11 cellular contexts compared by ENCODE assay signal in the genomic region with DNA sequence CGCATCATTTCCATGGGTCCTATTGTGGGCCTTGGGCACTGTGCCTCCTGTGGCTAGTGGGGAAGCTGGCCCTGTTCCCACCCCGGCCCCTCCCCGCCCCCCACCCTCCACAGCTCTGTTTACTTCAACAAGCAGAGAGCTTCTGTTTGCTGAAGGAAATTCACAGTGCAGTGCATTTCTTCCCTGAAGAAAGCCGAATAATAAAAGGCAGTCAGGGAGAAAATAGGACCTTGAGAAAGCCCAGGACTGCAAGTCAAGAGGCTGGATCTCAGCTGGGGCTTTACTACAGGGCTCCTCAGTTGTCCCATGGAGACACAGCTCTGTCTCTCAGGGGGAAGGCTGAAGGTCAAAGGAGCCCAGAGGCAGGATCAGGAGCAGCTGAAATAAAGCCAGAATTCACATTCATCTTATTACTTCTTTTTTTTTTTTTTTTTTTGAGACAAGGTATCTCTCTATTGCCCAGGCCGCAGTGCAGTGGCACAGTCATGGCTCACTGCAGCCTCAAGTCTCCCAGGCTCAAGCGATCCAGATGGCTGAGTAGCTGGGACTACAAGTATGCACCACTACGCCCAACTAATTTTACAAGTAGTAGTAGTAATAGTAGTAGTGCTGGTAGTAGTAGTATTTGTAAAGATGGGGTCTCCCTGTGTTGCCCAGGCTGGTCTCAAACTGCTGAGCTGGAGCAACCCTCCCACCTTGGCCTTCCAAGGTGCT. TPM values are rescaled to one million over a fixed set of nuclear protein-coding genes. Genes with fewer than 3 reads are reported as not detected.
A peak's percentile ranks its signal among the peaks of the same experiment; 100 is the strongest.
DNase-seq lines count a peak whose midpoint lies in the region; ATAC-seq and TF ChIP-seq lines count a peak whose summit lies in the region.
"Had no signal": no experiment of that assay in that cellular context is flagged by ENCODE, and none has a peak within 500 bp of the region (broad histone marks: within the 10 kb centered on the region; RNA-seq: fewer than 3 reads in every experiment).

No MANE protein-coding gene starts in this region.

- H2AFZ ChIP-seq in SK-N-SH (ENCODE audit: low read depth) = peak overlapping the region; percentile 12; the same call in 1 of the 2 replicates

- in situ Hi-C loops in HAP-1 (cut with MboI; ENCODE audit: low sequenced_read_pairs) = no loop called here

- TF ChIP-seq EP300 in SK-N-SH (IDR thresholded peaks at IDR 0.05; ENCODE audit: borderline replicate concordance in 1 of 2, low read depth in 1 of 2, low read length in 1 of 2) = no peak

- H3K27ac ChIP-seq in SK-N-SH (ENCODE audit: low read depth in 2 of 2, low read length in 1 of 2) = peak overlapping the region; percentile 98 to 100
- H3K27ac ChIP-seq: body of pancreas had no signal

- no peaks in the 10 kb centered on the region for H3K79me2 ChIP-seq in SK-N-SH (ENCODE audit: insufficient read depth)

- CTCF ChIA-PET in SK-N-SH (lab: Yijun Ruan, JAX) = interaction anchor here (1.3 to 13.4 kb wide), 6 partner anchors 20 to 347 kb away, joined by 3 to 315 read pairs (median 13); a partner anchor contains a TSS

- H4K20me1 ChIP-seq in SK-N-SH (ENCODE audit: insufficient read depth) = no peaks in the 10 kb centered on the region

- WGBS in SK-N-SH (ENCODE audit: low lambda C conversion rate) = 55% methylated on average over 7 of the region's 7 CpGs

- H3K27me3 ChIP-seq in SK-N-SH (ENCODE audit: insufficient read depth) (no peaks in the 10 kb centered on the region), skeletal muscle satellite cell (ENCODE audit: control insufficient read depth, insufficient read depth, low read length) (no peaks in the 10 kb centered on the region), HAP-1 (ENCODE audit: low read depth) (no peaks in the 10 kb centered on the region)
- H3K27me3 ChIP-seq: body of pancreas had no signal

- peak in 2 of 3 experiments; percentile 14 to 21 for DNase-seq in NCI-H1417 (lab: John Stamatoyannopoulos, UW)
- no peak for DNase-seq in NCI-H1417 treated with DMSO at 0.1 percent for 48 hours (lab: John Stamatoyannopoulos, UW)
- DNase-seq in SK-N-SH = no peak
- peak; percentile 10 for DNase-seq in left lobe of liver (ENCODE audit: low spot score)
- DNase-seq in AG20443 (ENCODE audit: low spot score) = no peak
- no peak for DNase-seq in SW480 (ENCODE audit: low spot score)
- DNase-seq in HAP-1 (ENCODE audit: low spot score in 2 of 2) = no peak
- DNase-seq: activated CD8-positive, alpha-beta T cell treated with anti-CD3 and anti-CD28 coated beads for 36 hours; body of pancreas; hippocampal formation had no signal

- H3K4me3 ChIP-seq in SK-N-SH (ENCODE audit: low read depth in 2 of 2, low read length in 1 of 2) = no peak overlapping the region
- H3K4me3 ChIP-seq in skeletal muscle satellite cell (ENCODE audit: low read length) = no peak overlapping the region
- no peak overlapping the region for H3K4me3 ChIP-seq in HAP-1
- H3K4me3 ChIP-seq: body of pancreas had no signal

- H3K4me2 ChIP-seq in SK-N-SH = peak overlapping the region; percentile 72
- H3K4me2 ChIP-seq in skeletal muscle satellite cell (ENCODE audit: low read length) = peak overlapping the region; percentile 11

- peaks cover 28% of the 10 kb centered on the region for H3F3A ChIP-seq in SK-N-SH (replicated peaks; ENCODE audit: insufficient read depth)

- no peak for ATAC-seq in left lobe of liver
- ATAC-seq: activated CD8-positive, alpha-beta T cell treated with anti-CD3 and anti-CD28 coated beads for 36 hours; body of pancreas had no signal

- no peak for TF ChIP-seq CTCF in SK-N-SH (IDR thresholded peaks at IDR 0.05)

- H3K9me3 ChIP-seq in SK-N-SH = no peaks in the 10 kb centered on the region
- H3K9me3 ChIP-seq in skeletal muscle satellite cell (replicated peaks; ENCODE audit: low read length) = no peaks in the 10 kb centered on the region
- H3K9me3 ChIP-seq in HAP-1 = no peaks in the 10 kb centered on the region

- no peaks in the 10 kb centered on the region for H3K9me2 ChIP-seq in SK-N-SH

- no peaks in the 10 kb centered on the region for H3K36me3 ChIP-seq in SK-N-SH (replicated peaks in 1 of 2; ENCODE audit: control insufficient read depth in 1 of 2, insufficient read depth in 2 of 2, low read length in 1 of 2)
- H3K36me3 ChIP-seq in skeletal muscle satellite cell (ENCODE audit: insufficient read depth, low read length) = no peaks in the 10 kb centered on the region
- no peaks in the 10 kb centered on the region for H3K36me3 ChIP-seq in HAP-1 (replicated peaks)

- POLR2A ChIA-PET in SK-N-SH (lab: Yijun Ruan, JAX) = interaction anchor here (1.1 to 2.1 kb wide), 2 partner anchors 35 to 40 kb away, joined by 3 to 12 read pairs; no protein-coding TSS in a partner anchor

- H3K9ac ChIP-seq in SK-N-SH = peak overlapping the region; percentile 66
- H3K9ac ChIP-seq in skeletal muscle satellite cell (ENCODE audit: low read depth, low read length) = peak overlapping the region; percentile 30

- TF ChIP-seq RAD21 in SK-N-SH (IDR thresholded peaks at IDR 0.05; ENCODE audit: low read length) = no peak

- H3K4me1 ChIP-seq in SK-N-SH (ENCODE audit: control insufficient read depth in 1 of 2, insufficient read depth in 2 of 2, low read depth in 1 of 2, low read length in 1 of 2) (peaks cover 16 to 37% of the 10 kb centered on the region in 2 experiments), skeletal muscle satellite cell (ENCODE audit: control insufficient read depth, insufficient read depth, low read length) (peaks cover 19% of the 10 kb centered on the region), HAP-1 (peaks cover 11% of the 10 kb centered on the region)

TF ChIP-seq in SK-N-SH, 30 proteins besides CTCF, POLR2A, EP300 and RAD21:
- no peak for TF ChIP-seq NRF1 (IDR thresholded peaks at IDR 0.05; ENCODE audit: low read depth, low read length)
- TF ChIP-seq FOSL2 (IDR thresholded peaks at IDR 0.05; ENCODE audit: borderline replicate concordance, low read depth) = no peak

RNA-seq across cellular contexts. Expression of a gene that starts 33.0 kb away (rescaled TPM):
- 23.3 and 28.5 TPM in 2 replicates for polyA plus RNA-seq in SK-N-SH (2012; rRNA removed)
- polyA plus RNA-seq in SK-N-SH (2012; cell fraction: cytosol; rRNA removed) = 32.3 and 44.5 TPM in 2 replicates
- polyA plus RNA-seq in SK-N-SH (2012; cell fraction: nucleus; rRNA removed) = 17.9 and 27.1 TPM in 2 replicates
- 18.8 TPM for total RNA-seq in left lobe of liver
- 11.1 and 18.0 TPM in 2 replicates for total RNA-seq in skeletal muscle satellite cell (2012; rRNA removed)

RNA-seq across cellular contexts. Expression of a gene that starts 46.1 kb away (rescaled TPM):
- 1,371 and 1,764 TPM in 2 replicates for polyA plus RNA-seq in SK-N-SH (2012; rRNA removed)
- 1,590 and 2,049 TPM in 2 replicates for polyA plus RNA-seq in SK-N-SH (2012; cell fraction: cytosol; rRNA removed)
- 2,523 and 2,991 TPM in 2 replicates for polyA plus RNA-seq in SK-N-SH (2012; cell fraction: nucleus; rRNA removed)
- total RNA-seq in left lobe of liver = 52.6 TPM
- total RNA-seq in skeletal muscle satellite cell (2012; rRNA removed) = 169 and 227 TPM in 2 replicates

Comparison
In these comparisons a context has a peak if more than half of its experiments do, and no peak if none do; other contexts are left out.
1. DNase-seq: peak in NCI-H1417 (2 of 3) and left lobe of liver (single experiment); none in NCI-H1417 treated with DMSO at 0.1 percent for 48 hours (single experiment), SK-N-SH (single experiment), AG20443 (single experiment), SW480 (single experiment) and HAP-1 (0 of 2).